In genomic region chr4:111630705-111631104, GRCh38 we compare ENCODE assay signal across 8 cellular contexts.
DNase-seq lines count a peak whose midpoint lies in the region; ATAC-seq and TF ChIP-seq lines count a peak whose summit lies in the region.

No MANE protein-coding gene starts in this region.

- 3 to 4% methylated on average over 2 of the region's 2 CpGs for WGBS in GM23248 (ENCODE audit: low coverage in 1 of 2, low lambda C conversion rate in 2 of 2, missing lambda C conversion rate in 2 of 2), 2 experiments
- WGBS in tibial nerve, 2 donors, result 33 to 50% methylated on average over 2 of the region's 2 CpGs

- H3K9ac ChIP-seq in GM23248 (no peak overlapping the region), PC-3 (ENCODE audit: low read length) (no peak overlapping the region)

- H3K4me3 ChIP-seq in GM23248 (no peak overlapping the region), PC-3 (ENCODE audit: low read length) (no peak overlapping the region), fibroblast of pulmonary artery (replicated peaks; ENCODE audit: low read depth, low read length) (no peak overlapping the region), tibial nerve (no peak overlapping the region)

- H3K27ac ChIP-seq in 22Rv1, result no peak overlapping the region
- no peak overlapping the region for H3K27ac ChIP-seq in GM23248
- H3K27ac ChIP-seq in PC-3 (ENCODE audit: low read length), result no peak overlapping the region
- H3K27ac ChIP-seq in tibial nerve, result no peak overlapping the region

- BruUV-seq in PC-3 (replicated peaks; lab: Mats Ljungman, UMichigan), result no TSS peak

- no peaks in the 10 kb centered on the region for H3K79me2 ChIP-seq in GM23248 (ENCODE audit: insufficient read depth)
- no peaks in the 10 kb centered on the region for H3K79me2 ChIP-seq in PC-3 (ENCODE audit: low read length)

- H3K4me1 ChIP-seq in GM23248 (ENCODE audit: insufficient read depth) (peaks cover 44% of the 10 kb centered on the region), PC-3 (ENCODE audit: insufficient read depth, low read length) (no peaks in the 10 kb centered on the region), tibial nerve (no peaks in the 10 kb centered on the region)

- H4K20me1 ChIP-seq in GM23248 (ENCODE audit: insufficient read depth) (no peaks in the 10 kb centered on the region), PC-3 (ENCODE audit: low read length) (no peaks in the 10 kb centered on the region)

- DNase-seq in GM23248 (peak; percentile 72), PC-3 (peak; percentile 45), fibroblast of pulmonary artery (ENCODE audit: low read depth) (peak; percentile 51), tibial nerve (ENCODE audit: low spot score in 2 of 2) (no peak), UCSD-AML1 (lab: John Stamatoyannopoulos, UW; ENCODE audit: unreplicated experiment) (no peak)
- no peak for DNase-seq in activated CD4-positive, alpha-beta T cell treated with anti-CD3 and anti-CD28 coated beads, Interleukin-2, amount 50 U/mL, for 1 hour

- no peak for TF ChIP-seq POLR2A in tibial nerve (IDR thresholded peaks at IDR 0.05)

- no peaks in the 10 kb centered on the region for H3K27me3 ChIP-seq in GM23248 (replicated peaks; ENCODE audit: insufficient read depth)
- peaks cover 16% of the 10 kb centered on the region for H3K27me3 ChIP-seq in PC-3 (ENCODE audit: low read length)
- no peaks in the 10 kb centered on the region for H3K27me3 ChIP-seq in tibial nerve

- TF ChIP-seq CTCF in 22Rv1 (IDR thresholded peaks at IDR 0.05) (peak; percentile 53), PC-3 (conservative IDR thresholded peaks at IDR 0.05; ENCODE audit: low read depth, low read length) (peak; percentile 68), fibroblast of pulmonary artery (IDR thresholded peaks at IDR 0.05; ENCODE audit: low read length, missing control alignments) (peak; percentile 45), tibial nerve (IDR thresholded peaks at IDR 0.05) (peak in 2 of 5 experiments; percentile 10 to 20)

- intact Hi-C loops in PC-3 (cut with micrococcal nuclease), result loop anchor here (1.0 to 5.0 kb wide), 6 partner anchors 155 to 1633 kb away; no protein-coding TSS in a partner anchor

- TF ChIP-seq EP300 in tibial nerve (IDR thresholded peaks at IDR 0.05), result no peak

- POLR2A ChIA-PET in PC-3 (lab: Charles Lee; ENCODE audit: unreplicated experiment), result no interaction called here

- CTCF ChIA-PET in PC-3 (lab: Charles Lee), result interaction anchor here (1.0 kb wide), 1 partner anchor 495 kb away, joined by 4 read pairs; no protein-coding TSS in a partner anchor

- no peak overlapping the region for H3K4me2 ChIP-seq in GM23248 (ENCODE audit: unreplicated experiment)
- no peak overlapping the region for H3K4me2 ChIP-seq in PC-3 (ENCODE audit: low read length)

- no peaks in the 10 kb centered on the region for H3K36me3 ChIP-seq in GM23248 (ENCODE audit: low read depth)
- H3K36me3 ChIP-seq in PC-3 (ENCODE audit: low read depth, low read length), result no peaks in the 10 kb centered on the region
- H3K36me3 ChIP-seq in tibial nerve, result no peaks in the 10 kb centered on the region

- ATAC-seq in PC-3 (peak; percentile 63), HG02623 (IDR thresholded peaks at IDR 0.05; ENCODE audit: unreplicated experiment) (no peak)

- in situ Hi-C loops in GM23248 (cut with MboI), result loop anchor here (25.0 kb wide), 1 partner anchor 1618 kb away; no protein-coding TSS in a partner anchor

- H3K9me2 ChIP-seq in GM23248 (ENCODE audit: insufficient read depth) (no peaks in the 10 kb centered on the region), PC-3 (replicated peaks; ENCODE audit: low read length) (no peaks in the 10 kb centered on the region)

- no peaks in the 10 kb centered on the region for H3K9me3 ChIP-seq in GM23248 (ENCODE audit: low read depth)
- H3K9me3 ChIP-seq in PC-3 (ENCODE audit: low read length), result no peaks in the 10 kb centered on the region
- no peaks in the 10 kb centered on the region for H3K9me3 ChIP-seq in tibial nerve

- H3F3A ChIP-seq in GM23248 (ENCODE audit: insufficient read depth) (peaks cover 15% of the 10 kb centered on the region), PC-3 (ENCODE audit: low read length, unreplicated experiment) (no peaks in the 10 kb centered on the region)

- peak overlapping the region; percentile 21 for H2AFZ ChIP-seq in GM23248
- no peak overlapping the region for H2AFZ ChIP-seq in PC-3 (ENCODE audit: low read length)

Comparison
In these comparisons a context has a peak if more than half of its experiments do, and no peak if none do; other contexts are left out.
1. DNase-seq: peak in GM23248 (single experiment), PC-3 (single experiment) and fibroblast of pulmonary artery (single experiment); none in tibial nerve (0 of 2), UCSD-AML1 (single experiment) and activated CD4-positive, alpha-beta T cell treated with anti-CD3 and anti-CD28 coated beads, Interleukin-2, amount 50 U/mL, for 1 hour (single experiment).